ENCODE assay signal across 1 cellular context in the genomic region with DNA sequence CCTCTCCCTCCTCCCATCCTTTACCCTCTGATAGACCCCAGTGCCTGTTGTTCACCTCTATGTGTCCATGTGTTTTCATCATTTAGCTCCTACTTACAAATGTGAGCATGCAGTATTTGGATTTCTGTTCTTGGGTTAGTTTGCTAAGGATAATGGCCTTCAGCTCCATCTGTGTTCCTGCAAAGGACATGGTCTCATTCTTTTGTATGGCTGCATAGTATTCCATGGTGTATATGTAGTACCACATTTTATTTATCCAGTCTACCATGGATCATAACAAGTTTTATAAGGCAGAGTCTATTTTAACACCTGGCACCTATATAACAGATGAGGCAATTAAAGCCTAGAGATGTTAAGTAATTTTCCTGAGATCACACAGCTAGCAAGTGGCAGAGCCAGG.
TF ChIP-seq lines count a peak whose summit lies in the region.

No MANE protein-coding gene starts in this region.

TF ChIP-seq in HEK293, 187 proteins besides CTCF, POLR2A, EP300 and RAD21:
- TF ChIP-seq ZNF626 (tag by site-specific recombination; IDR thresholded peaks at IDR 0.05) = no peak
- TF ChIP-seq, protein P1, sequence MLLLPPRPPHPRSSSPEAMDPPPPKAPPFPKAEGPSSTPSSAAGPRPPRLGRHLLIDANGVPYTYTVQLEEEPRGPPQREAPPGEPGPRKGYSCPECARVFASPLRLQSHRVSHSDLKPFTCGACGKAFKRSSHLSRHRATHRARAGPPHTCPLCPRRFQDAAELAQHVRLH (tag by site-specific recombination; IDR thresholded peaks at IDR 0.05) = peak; percentile 86
- 0 out of 2 replicates have a peak, but pooled peaks have one; percentile 19 for TF ChIP-seq ZNF280D (tag by site-specific recombination; IDR thresholded peaks at IDR 0.05)
- TF ChIP-seq ZNF146 (tag by site-specific recombination; IDR thresholded peaks at IDR 0.05) = peak; percentile 95
- no peak for TF ChIP-seq ZNF596 (tag by site-specific recombination; IDR thresholded peaks at IDR 0.05)
TF ChIP-seq in HEK293: peak in this region for 3.
